ENCODE assay signal across 8 cellular contexts in the genomic region with DNA sequence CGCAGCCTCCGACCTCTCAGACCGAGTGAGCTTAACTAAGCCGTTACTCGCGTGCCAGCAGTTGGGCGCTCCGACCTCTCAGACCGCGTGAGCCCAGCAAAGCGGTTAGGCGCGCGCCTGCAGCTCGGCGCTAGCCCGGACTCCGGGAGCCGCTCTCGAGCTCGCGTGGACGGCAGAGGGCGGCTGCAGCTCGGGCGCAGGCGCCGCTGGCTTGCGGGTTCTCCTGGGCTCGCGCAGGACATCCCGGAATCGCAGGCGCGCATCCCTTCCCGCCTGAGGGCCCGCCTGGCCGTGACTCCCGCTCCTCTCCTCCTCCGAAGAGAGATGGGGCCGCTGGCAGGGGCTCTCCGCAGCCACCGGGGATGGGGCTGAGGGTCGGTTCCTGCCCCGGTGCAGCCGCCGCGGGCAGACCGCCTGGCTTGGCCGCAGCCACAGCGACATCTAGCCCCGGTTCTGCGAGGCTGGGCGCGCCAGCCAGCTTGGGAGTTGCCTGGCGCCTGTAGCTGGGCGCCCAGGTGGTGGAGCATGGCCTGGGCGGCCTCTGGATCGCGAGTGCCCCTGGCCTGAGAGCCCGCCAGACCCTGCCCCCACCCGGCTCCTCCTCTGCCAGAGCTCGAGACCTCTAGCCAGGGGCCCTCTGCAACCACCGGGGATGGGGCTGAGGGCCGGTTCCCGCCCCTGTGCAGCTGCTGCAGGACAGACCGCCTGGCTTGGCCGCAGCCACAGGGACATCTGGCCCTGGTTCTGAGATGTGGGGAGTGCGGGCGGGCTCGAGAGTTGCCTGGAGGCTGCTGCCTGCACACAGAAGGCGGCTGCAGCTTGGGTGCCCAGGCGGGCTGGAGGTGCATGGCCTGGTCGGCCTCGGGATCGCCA.
DNase-seq lines count a peak whose midpoint lies in the region; ATAC-seq, FAIRE-seq and TF ChIP-seq lines count a peak whose summit lies in the region.
"Not testable (repeated sequence)": the region's sequence is repeated elsewhere in the genome, so short reads cannot be mapped to it uniquely, and the experiment has no call there.

No MANE protein-coding gene starts in this region.

- CTCF ChIA-PET in endothelial cell of umbilical vein (lab: Charles Lee), result interaction anchor here (0.7 to 1.8 kb wide), 5 partner anchors 10 to 365 kb away, joined by 3 to 15 read pairs (median 7); no protein-coding TSS in a partner anchor

- not testable (repeated sequence) for TF ChIP-seq POLR2A in endothelial cell of umbilical vein (IDR thresholded peaks at IDR 0.05; ENCODE audit: low read depth, low read length); suprapubic skin (IDR thresholded peaks at IDR 0.05)

- H4K20me1 ChIP-seq in endothelial cell of umbilical vein (replicated peaks; ENCODE audit: control insufficient read depth, extremely low read depth, insufficient read depth, low read length), result not testable (repeated sequence)

- not testable (repeated sequence) for H3K9me3 ChIP-seq in T-helper 17 cell (ENCODE audit: control insufficient read depth, low read length, poor library complexity, severe bottlenecking); endothelial cell of umbilical vein (replicated peaks; ENCODE audit: control insufficient read depth, insufficient read depth, low read length); suprapubic skin

- WGBS in suprapubic skin, result 3% methylated on average over 6 of the region's 76 CpGs

- H3K27me3 ChIP-seq in endothelial cell of umbilical vein (ENCODE audit: control insufficient read depth in 2 of 2, insufficient read depth in 2 of 2, low read length in 2 of 2) (peaks cover 21 to 37% of the 10 kb centered on the region in 2 experiments), kidney epithelial cell (ENCODE audit: control insufficient read depth, insufficient read depth, low read length) (peaks cover 24% of the 10 kb centered on the region), suprapubic skin (peaks cover 49% of the 10 kb centered on the region)

- not testable (repeated sequence) for H3K9ac ChIP-seq in endothelial cell of umbilical vein (replicated peaks; ENCODE audit: extremely low read depth, insufficient read depth, low read length)

- H3K79me2 ChIP-seq in endothelial cell of umbilical vein (ENCODE audit: control insufficient read depth, insufficient read depth, low read length), result not testable (repeated sequence)

- H3K4me1 ChIP-seq in endothelial cell of umbilical vein (ENCODE audit: control insufficient read depth, extremely low read depth, insufficient read depth, low read length), result not testable (repeated sequence)
- H3K4me1 ChIP-seq in suprapubic skin, result peaks cover 14% of the 10 kb centered on the region

- not testable (repeated sequence) for H3K27ac ChIP-seq in endothelial cell of umbilical vein (ENCODE audit: insufficient read depth, low read depth, low read length); suprapubic skin

- not testable (repeated sequence) for H3K4me1 Mint-ChIP-seq in T-helper 17 cell

- H3K27me3 Mint-ChIP-seq in T-helper 17 cell, result peaks cover 45% of the 10 kb centered on the region

- BruUV-seq in endothelial cell of umbilical vein (replicated peaks; lab: Mats Ljungman, UMichigan), result not testable (repeated sequence)

- not testable (repeated sequence) for H3K27ac Mint-ChIP-seq in T-helper 17 cell

- intact Hi-C loops in endothelial cell of umbilical vein (cut with micrococcal nuclease), result loop anchor here (5.0 kb wide), 1 partner anchor 364 kb away; no protein-coding TSS in a partner anchor

- DNase-seq in Daoy (ENCODE audit: low read depth) (peak; percentile 78), NCI-H1417 (lab: John Stamatoyannopoulos, UW) (peak; percentile 11 to 84 (median 76)), T-helper 17 cell (peak; percentile 21 to 41 (median 26)), endothelial cell of umbilical vein (ENCODE audit: low read depth, low spot score) (peak; percentile 56), kidney epithelial cell (ENCODE audit: low read depth) (peak; percentile 18), renal cortical epithelial cell (ENCODE audit: low read depth) (peak; percentile 51), suprapubic skin (ENCODE audit: low spot score in 2 of 2) (peak; percentile 77 to 85)
- peak; percentile 58 for DNase-seq in activated naive CD4-positive, alpha-beta T cell treated with Interleukin-2 at 50 U/mL for 16 hours

- H3K36me3 Mint-ChIP-seq in T-helper 17 cell (ENCODE audit: low read depth), result not testable (repeated sequence)

- not testable (repeated sequence) for FAIRE-seq in endothelial cell of umbilical vein (lab: Jason Lieb, UNC)

- not testable (repeated sequence) for H3K4me2 ChIP-seq in endothelial cell of umbilical vein (ENCODE audit: insufficient read depth, low read length)

- H3K9me1 ChIP-seq in endothelial cell of umbilical vein (replicated peaks; ENCODE audit: control insufficient read depth, extremely low read depth, insufficient read depth, low read length), result not testable (repeated sequence)

- not testable (repeated sequence) for H3K4me3 ChIP-seq in endothelial cell of umbilical vein (replicated peaks in 1 of 3; ENCODE audit: insufficient read depth in 1 of 3, low read depth in 1 of 3, low read length in 3 of 3)
- peak overlapping the region; percentile 18 for H3K4me3 ChIP-seq in kidney epithelial cell (ENCODE audit: low read depth, low read length)
- H3K4me3 ChIP-seq in suprapubic skin, result peak overlapping the region; percentile 39

- TF ChIP-seq EP300 in suprapubic skin (IDR thresholded peaks at IDR 0.05), result not testable (repeated sequence)

- ATAC-seq in T-helper 17 cell, result peak; percentile 95

- POLR2A ChIA-PET in endothelial cell of umbilical vein (lab: Charles Lee), result not testable (repeated sequence)

- H3K36me3 ChIP-seq in endothelial cell of umbilical vein (ENCODE audit: control insufficient read depth in 2 of 2, extremely low read depth in 1 of 2, insufficient read depth in 2 of 2, low read length in 2 of 2); kidney epithelial cell (ENCODE audit: control insufficient read depth, insufficient read depth, low read length); suprapubic skin: not testable (repeated sequence)

- not testable (repeated sequence) for H2AFZ ChIP-seq in endothelial cell of umbilical vein (ENCODE audit: low read depth, low read length)

- peak overlapping the region; percentile 92 for H3K4me3 Mint-ChIP-seq in T-helper 17 cell

- dilution Hi-C loops in endothelial cell of umbilical vein (cut with MboI; ENCODE audit: extremely low pct_ligation_motif_present, low sequenced_read_pairs), result not testable (repeated sequence)

- peak in 1 of 2 donors; percentile 10 for TF ChIP-seq CTCF in endothelial cell of umbilical vein (IDR thresholded peaks at IDR 0.05; ENCODE audit: extremely low read depth in 1 of 2, insufficient read depth in 1 of 2, low read depth in 1 of 2, low read length in 2 of 2)
- TF ChIP-seq CTCF in kidney epithelial cell (IDR thresholded peaks at IDR 0.05; ENCODE audit: insufficient read depth, low read length, poor library complexity, severe bottlenecking); suprapubic skin (IDR thresholded peaks at IDR 0.05): not testable (repeated sequence)

Comparison
In these comparisons a context has a peak if more than half of its experiments do, and no peak if none do; other contexts are left out.
1. DNase-seq: peak in every context shown above with its lines; median percentile 81 in suprapubic skin; 78 in Daoy; 76 in NCI-H1417; 58 in activated naive CD4-positive, alpha-beta T cell treated with Interleukin-2 at 50 U/mL for 16 hours; 56 in endothelial cell of umbilical vein; 51 in renal cortical epithelial cell; 26 in T-helper 17 cell; 18 in kidney epithelial cell.